Comparison of ENCODE assay signal across 8 cellular contexts in genomic region chr1:9628541-9629444, GRCh38.
DNase-seq lines count a peak whose midpoint lies in the region; ATAC-seq lines count a peak whose summit lies in the region.

No MANE protein-coding gene starts in this region.

- no peaks in the 10 kb centered on the region for H3K27me3 Mint-ChIP-seq in activated naive CD8-positive, alpha-beta T cell

- H3K4me3 Mint-ChIP-seq in activated naive CD8-positive, alpha-beta T cell = peak overlapping the region; percentile 99

- H3K4me1 Mint-ChIP-seq in activated naive CD8-positive, alpha-beta T cell (ENCODE audit: low read depth) = peaks cover 61% of the 10 kb centered on the region

- DNase-seq in T-helper 9 cell = peak; percentile 51
- peak; percentile 49 to 62 for DNase-seq in stimulated activated CD4-positive, alpha-beta T cell treated with anti-CD3 and anti-CD28 coated beads, Interleukin-4, amount 100 ng/mL, for 48 hours (ENCODE audit: low read depth in 2 of 2)
- DNase-seq in cerebellar nuclear complex (lab: John Stamatoyannopoulos, UW) = no peak
- DNase-seq in NCI-H146 treated with DMSO at 0.1 percent for 48 hours (lab: John Stamatoyannopoulos, UW; ENCODE audit: unreplicated experiment) = no peak

- peaks cover 3% of the 10 kb centered on the region for H3K36me3 Mint-ChIP-seq in activated naive CD8-positive, alpha-beta T cell

- ATAC-seq in GM18511 (IDR thresholded peaks at IDR 0.05; ENCODE audit: unreplicated experiment) = peak; percentile 25
- no peak for ATAC-seq in HG02938 (IDR thresholded peaks at IDR 0.05; ENCODE audit: unreplicated experiment)
- ATAC-seq in GM21528 (IDR thresholded peaks at IDR 0.05; ENCODE audit: low FRiP score, unreplicated experiment) = no peak

- H3K27ac Mint-ChIP-seq in activated naive CD8-positive, alpha-beta T cell = peak overlapping the region; percentile 98

- H3K9me3 Mint-ChIP-seq in activated naive CD8-positive, alpha-beta T cell (ENCODE audit: low read depth) = no peaks in the 10 kb centered on the region

Comparison
In these comparisons a context has a peak if more than half of its experiments do, and no peak if none do; other contexts are left out.
1. DNase-seq: peak in T-helper 9 cell (single experiment) and stimulated activated CD4-positive, alpha-beta T cell treated with anti-CD3 and anti-CD28 coated beads, Interleukin-4, amount 100 ng/mL, for 48 hours (2 of 2); none in cerebellar nuclear complex (0 of 2) and NCI-H146 treated with DMSO at 0.1 percent for 48 hours (single experiment).